9 cellular contexts compared by ENCODE assay signal in genomic region chr20:25470045-25470444, GRCh38.
DNase-seq lines count a peak whose midpoint lies in the region; ATAC-seq and TF ChIP-seq lines count a peak whose summit lies in the region.
"Had no signal": no experiment of that assay in that cellular context is flagged by ENCODE, and none has a peak within 500 bp of the region (broad histone marks: within the 10 kb centered on the region; RNA-seq: fewer than 3 reads in every experiment).

No MANE protein-coding gene starts in this region.

- H3K4me2 ChIP-seq in smooth muscle cell = no peak overlapping the region

- no peaks in the 10 kb centered on the region for H3K36me3 ChIP-seq in colonic mucosa
- H3K36me3 ChIP-seq in smooth muscle cell (ENCODE audit: low read depth) = no peaks in the 10 kb centered on the region
- peaks cover 0 to 24% (median 9%) of the 10 kb centered on the region in 4 donors for H3K36me3 ChIP-seq in upper lobe of left lung
- H3K36me3 ChIP-seq in gastrocnemius medialis = no peaks in the 10 kb centered on the region

- TF ChIP-seq EP300 in upper lobe of left lung (IDR thresholded peaks at IDR 0.05) = no peak

- no peaks in the 10 kb centered on the region for H3K4me1 ChIP-seq in colonic mucosa
- no peaks in the 10 kb centered on the region for H3K4me1 ChIP-seq in smooth muscle cell (ENCODE audit: low read depth)
- no peaks in the 10 kb centered on the region for H3K4me1 ChIP-seq in upper lobe of left lung
- H3K4me1 ChIP-seq in gastrocnemius medialis = no peaks in the 10 kb centered on the region

- in situ Hi-C loops in gastrocnemius medialis (cut with MboI; ENCODE audit: low sequenced_read_pairs in 4 of 4) = loop anchor here in 1 of 4 donors (25.0 kb wide), 1 partner anchor 108 kb away; no protein-coding TSS in a partner anchor

- H3K9ac ChIP-seq in colonic mucosa (ENCODE audit: low read depth in 2 of 2, low read length in 2 of 2) (no peak overlapping the region), smooth muscle cell (ENCODE audit: low read depth) (no peak overlapping the region)

- no peaks in the 10 kb centered on the region for H3F3A ChIP-seq in smooth muscle cell (ENCODE audit: low read depth)

- no peak for TF ChIP-seq POLR2A in upper lobe of left lung (IDR thresholded peaks at IDR 0.05)
- no peak for TF ChIP-seq POLR2A in gastrocnemius medialis (IDR thresholded peaks at IDR 0.05)

- DNase-seq in Right ventricle myocardium inferior (ENCODE audit: missing footprints) (peak; percentile 11), cardiac septum (ENCODE audit: low spot score) (no peak), colonic mucosa (peak; percentile 39), smooth muscle cell (lab: John Stamatoyannopoulos, UW; ENCODE audit: unreplicated experiment) (no peak), upper lobe of left lung (no peak), gastrocnemius medialis (no peak)

- 86% methylated on average over 13 of the region's 13 CpGs for WGBS in smooth muscle cell (ENCODE audit: low lambda C conversion rate)
- 75 to 80% methylated on average over 13 of the region's 13 CpGs for WGBS in upper lobe of left lung, 2 donors

- H3K79me2 ChIP-seq in smooth muscle cell (ENCODE audit: low read depth) = peaks cover 5% of the 10 kb centered on the region

- H2AFZ ChIP-seq in smooth muscle cell (ENCODE audit: low read depth) = no peak overlapping the region

- intact Hi-C loops in Right ventricle myocardium inferior (cut with DNase I) = no loop called here
- intact Hi-C loops in cardiac septum (cut with DNase I) = no loop called here
- intact Hi-C loops in colonic mucosa (cut with DNase I) = loop anchor here (10.0 kb wide), 1 partner anchor 785 kb away; no protein-coding TSS in a partner anchor
- intact Hi-C loops in gastrocnemius medialis (cut with DNase I; ENCODE audit: low total_unique reads) = no loop called here

- peaks cover 11% of the 10 kb centered on the region for H4K20me1 ChIP-seq in smooth muscle cell (ENCODE audit: low read depth)

- TF ChIP-seq CTCF in colonic mucosa (IDR thresholded peaks at IDR 0.05) (peak; percentile 22), smooth muscle cell (IDR thresholded peaks at IDR 0.05; ENCODE audit: borderline replicate concordance, insufficient read depth, poor library complexity, severe bottlenecking) (peak; percentile 32), upper lobe of left lung (IDR thresholded peaks at IDR 0.05) (peak in 3 of 6 experiments; percentile 6 to 17 (median 13)), gastrocnemius medialis (IDR thresholded peaks at IDR 0.05 in 4 of 5, conservative IDR thresholded peaks at IDR 0.05 in 1 of 5) (no peak)

- H3K27me3 ChIP-seq in colonic mucosa = no peaks in the 10 kb centered on the region
- H3K27me3 ChIP-seq in smooth muscle cell (ENCODE audit: low read depth) = no peaks in the 10 kb centered on the region
- H3K27me3 ChIP-seq in upper lobe of left lung = no peaks in the 10 kb centered on the region
- H3K27me3 ChIP-seq in gastrocnemius medialis = no peaks in the 10 kb centered on the region

- H3K27ac ChIP-seq in colonic mucosa (no peak overlapping the region), smooth muscle cell (ENCODE audit: low read depth) (no peak overlapping the region), upper lobe of left lung (no peak overlapping the region), gastrocnemius medialis (no peak overlapping the region)
- H3K27ac ChIP-seq: thoracic aorta had no signal

- ATAC-seq in Right ventricle myocardium inferior (no peak), HG03354 (IDR thresholded peaks at IDR 0.05; ENCODE audit: poor library complexity, severe bottlenecking, unreplicated experiment) (peak; percentile 78), SK-N-SH treated with all-trans-retinoic acid at 6 μM for 48 hours (peak; percentile 71), upper lobe of left lung (ENCODE audit: low FRiP score in 2 of 2) (no peak), gastrocnemius medialis (no peak)

- no peaks in the 10 kb centered on the region for H3K9me3 ChIP-seq in colonic mucosa
- no peaks in the 10 kb centered on the region for H3K9me3 ChIP-seq in smooth muscle cell (replicated peaks; ENCODE audit: low read depth)
- H3K9me3 ChIP-seq in upper lobe of left lung = no peaks in the 10 kb centered on the region
- H3K9me3 ChIP-seq in gastrocnemius medialis = no peaks in the 10 kb centered on the region
- H3K9me3 ChIP-seq: thoracic aorta had no signal

- H3K4me3 ChIP-seq in colonic mucosa = no peak overlapping the region
- no peak overlapping the region for H3K4me3 ChIP-seq in smooth muscle cell
- H3K4me3 ChIP-seq in upper lobe of left lung = no peak overlapping the region
- no peak overlapping the region for H3K4me3 ChIP-seq in gastrocnemius medialis
- H3K4me3 ChIP-seq: thoracic aorta had no signal

TF ChIP-seq in SK-N-SH treated with all-trans-retinoic acid at 6 μM for 48 hours, 23 proteins besides CTCF, POLR2A, EP300 and RAD21:
- TF ChIP-seq TCF4 (CRISPR knock-in tag; IDR thresholded peaks at IDR 0.05; ENCODE audit: borderline replicate concordance) = no peak
- TF ChIP-seq CSRNP3 (CRISPR knock-in tag; IDR thresholded peaks at IDR 0.05) = no peak
- TF ChIP-seq, protein P1, sequence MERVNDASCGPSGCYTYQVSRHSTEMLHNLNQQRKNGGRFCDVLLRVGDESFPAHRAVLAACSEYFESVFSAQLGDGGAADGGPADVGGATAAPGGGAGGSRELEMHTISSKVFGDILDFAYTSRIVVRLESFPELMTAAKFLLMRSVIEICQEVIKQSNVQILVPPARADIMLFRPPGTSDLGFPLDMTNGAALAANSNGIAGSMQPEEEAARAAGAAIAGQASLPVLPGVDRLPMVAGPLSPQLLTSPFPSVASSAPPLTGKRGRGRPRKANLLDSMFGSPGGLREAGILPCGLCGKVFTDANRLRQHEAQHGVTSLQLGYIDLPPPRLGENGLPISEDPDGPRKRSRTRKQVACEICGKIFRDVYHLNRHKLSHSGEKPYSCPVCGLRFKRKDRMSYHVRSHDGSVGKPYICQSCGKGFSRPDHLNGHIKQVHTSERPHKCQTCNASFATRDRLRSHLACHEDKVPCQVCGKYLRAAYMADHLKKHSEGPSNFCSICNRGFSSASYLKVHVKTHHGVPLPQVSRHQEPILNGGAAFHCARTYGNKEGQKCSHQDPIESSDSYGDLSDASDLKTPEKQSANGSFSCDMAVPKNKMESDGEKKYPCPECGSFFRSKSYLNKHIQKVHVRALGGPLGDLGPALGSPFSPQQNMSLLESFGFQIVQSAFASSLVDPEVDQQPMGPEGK (CRISPR knock-in tag; IDR thresholded peaks at IDR 0.05; ENCODE audit: borderline replicate concordance) = no peak
- TF ChIP-seq GLIS3 (CRISPR knock-in tag; IDR thresholded peaks at IDR 0.05) = no peak
- TF ChIP-seq SNAI2 (CRISPR knock-in tag; IDR thresholded peaks at IDR 0.05) = no peak
- TF ChIP-seq ESRRG (CRISPR knock-in tag; IDR thresholded peaks at IDR 0.05) = no peak
- TF ChIP-seq ZNF565 (CRISPR knock-in tag; conservative IDR thresholded peaks at IDR 0.05; ENCODE audit: low read depth) = no peak
- TF ChIP-seq ZNF8 (CRISPR knock-in tag; IDR thresholded peaks at IDR 0.05) = no peak
- no peak for TF ChIP-seq ZNF70 (CRISPR knock-in tag; IDR thresholded peaks at IDR 0.05)
- no peak for TF ChIP-seq CSDC2 (CRISPR knock-in tag; IDR thresholded peaks at IDR 0.05)
- no peak for TF ChIP-seq RARB (CRISPR knock-in tag; IDR thresholded peaks at IDR 0.05)
- TF ChIP-seq, protein P2, sequence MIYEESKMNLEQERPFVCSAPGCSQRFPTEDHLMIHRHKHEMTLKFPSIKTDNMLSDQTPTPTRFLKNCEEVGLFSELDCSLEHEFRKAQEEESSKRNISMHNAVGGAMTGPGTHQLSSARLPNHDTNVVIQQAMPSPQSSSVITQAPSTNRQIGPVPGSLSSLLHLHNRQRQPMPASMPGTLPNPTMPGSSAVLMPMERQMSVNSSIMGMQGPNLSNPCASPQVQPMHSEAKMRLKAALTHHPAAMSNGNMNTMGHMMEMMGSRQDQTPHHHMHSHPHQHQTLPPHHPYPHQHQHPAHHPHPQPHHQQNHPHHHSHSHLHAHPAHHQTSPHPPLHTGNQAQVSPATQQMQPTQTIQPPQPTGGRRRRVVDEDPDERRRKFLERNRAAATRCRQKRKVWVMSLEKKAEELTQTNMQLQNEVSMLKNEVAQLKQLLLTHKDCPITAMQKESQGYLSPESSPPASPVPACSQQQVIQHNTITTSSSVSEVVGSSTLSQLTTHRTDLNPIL (CRISPR knock-in tag; IDR thresholded peaks at IDR 0.05; ENCODE audit: low read depth) = no peak
- TF ChIP-seq POU6F1 (CRISPR knock-in tag; IDR thresholded peaks at IDR 0.05; ENCODE audit: borderline replicate concordance, low read depth) = no peak

Comparison
In these comparisons a context has a peak if more than half of its experiments do, and no peak if none do; other contexts are left out.
1. DNase-seq: peak in Right ventricle myocardium inferior (single experiment) and colonic mucosa (single experiment); none in cardiac septum (single experiment), smooth muscle cell (single experiment), upper lobe of left lung (0 of 2) and gastrocnemius medialis (0 of 2).
2. ATAC-seq: peak in HG03354 (single experiment) and SK-N-SH treated with all-trans-retinoic acid at 6 μM for 48 hours (single experiment); none in Right ventricle myocardium inferior (single experiment), upper lobe of left lung (0 of 2) and gastrocnemius medialis (0 of 2).
3. CTCF ChIP-seq: peak in colonic mucosa (single experiment) and smooth muscle cell (single experiment); none in gastrocnemius medialis (0 of 5).